ENCODE assay signal across 1 cellular context in genomic region chr16:88923926-88924833, GRCh38.
TF ChIP-seq lines count a peak whose summit lies in the region.

No MANE protein-coding gene starts in this region.

TF ChIP-seq in HEK293, 187 proteins besides CTCF, POLR2A, EP300 and RAD21 (continued from another document):
- TF ChIP-seq REST (tag by site-specific recombination; IDR thresholded peaks at IDR 0.05), result no peak
